Comparison of ENCODE assay signal across 2 cellular contexts in the genomic region with DNA sequence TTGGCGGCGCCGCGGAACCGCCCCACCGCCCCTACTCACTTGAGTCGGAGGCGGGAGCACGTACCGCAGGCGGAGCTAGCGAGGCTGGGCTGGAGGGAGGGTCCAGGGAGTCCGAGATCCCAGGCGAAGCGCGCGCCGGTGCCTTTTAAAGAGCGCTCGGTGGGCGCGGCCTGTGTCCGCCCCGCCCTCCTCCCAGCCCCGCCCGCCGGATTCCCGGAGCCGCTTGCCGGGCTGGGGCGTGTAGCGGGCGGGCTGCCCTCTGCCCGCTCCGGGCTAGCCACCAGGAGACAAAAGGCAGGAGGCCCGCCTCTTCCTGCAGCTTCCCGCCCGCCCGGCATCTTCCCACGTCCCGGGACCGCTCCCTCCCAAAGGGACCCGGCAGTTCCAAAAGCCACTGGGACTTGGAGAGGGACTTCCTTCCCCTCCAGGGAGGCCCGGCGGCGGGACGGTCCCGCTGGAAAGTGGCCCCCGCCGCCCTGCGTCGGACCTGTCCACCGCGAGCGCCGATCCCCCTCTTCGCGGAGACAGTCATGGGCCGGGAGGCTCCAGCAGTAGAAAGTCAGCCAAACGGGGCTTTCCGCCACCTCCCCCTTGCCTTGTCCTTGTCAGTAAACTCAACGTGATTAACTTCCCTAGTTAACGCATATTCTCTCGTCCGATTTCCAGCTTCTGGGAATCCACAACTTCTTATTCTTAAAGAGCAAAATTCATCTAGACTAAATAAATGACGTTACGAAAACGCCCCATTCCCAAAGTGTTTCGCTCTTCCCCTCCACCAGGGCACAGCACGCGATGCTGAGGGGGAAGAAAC.
TF ChIP-seq lines count a peak whose summit lies in the region.

A gene (minus strand): TSS at position 121 of the 811 bp plus-strand sequence. CDS start 12,759 bp downstream, outside the sequence.

TF ChIP-seq in A549, 52 proteins besides CTCF, POLR2A, EP300 and RAD21 (continued from another document):
- TF ChIP-seq, protein P1, sequence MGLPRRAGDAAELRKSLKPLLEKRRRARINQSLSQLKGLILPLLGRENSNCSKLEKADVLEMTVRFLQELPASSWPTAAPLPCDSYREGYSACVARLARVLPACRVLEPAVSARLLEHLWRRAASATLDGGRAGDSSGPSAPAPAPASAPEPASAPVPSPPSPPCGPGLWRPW (IDR thresholded peaks at IDR 0.05) = no peak
- TF ChIP-seq FOXS1 (CRISPR knock-in tag; IDR thresholded peaks at IDR 0.05) (no peak), EHMT2 (IDR thresholded peaks at IDR 0.05; ENCODE audit: low read depth) (no peak), HDAC2 (IDR thresholded peaks at IDR 0.05) (no peak), EHF (CRISPR knock-in tag; IDR thresholded peaks at IDR 0.05) (no peak), TP53 (CRISPR knock-in tag; IDR thresholded peaks at IDR 0.05) (no peak), NR3C1 (IDR thresholded peaks at IDR 0.05) (no peak), MAFK (IDR thresholded peaks at IDR 0.05; ENCODE audit: partially characterized antibody) (no peak), KDM1A (IDR thresholded peaks at IDR 0.05; ENCODE audit: low read depth) (no peak), POLR2AphosphoS2 (conservative IDR thresholded peaks at IDR 0.05; ENCODE audit: low read length) (no peak), CHD2 (IDR thresholded peaks at IDR 0.05; ENCODE audit: low read length, partially characterized antibody) (no peak), PHF8 (IDR thresholded peaks at IDR 0.05; ENCODE audit: borderline replicate concordance, low read depth) (peak; percentile 67; the same call in 1 of the 2 replicates), TFCP2L1 (CRISPR knock-in tag; IDR thresholded peaks at IDR 0.05) (0 out of 2 replicates have a peak, but pooled peaks have one; percentile 67), RFX5 (IDR thresholded peaks at IDR 0.05) (no peak), JUNB (IDR thresholded peaks at IDR 0.05) (no peak), HOXA7 (CRISPR knock-in tag; IDR thresholded peaks at IDR 0.05) (no peak)
- TF ChIP-seq, protein P2, sequence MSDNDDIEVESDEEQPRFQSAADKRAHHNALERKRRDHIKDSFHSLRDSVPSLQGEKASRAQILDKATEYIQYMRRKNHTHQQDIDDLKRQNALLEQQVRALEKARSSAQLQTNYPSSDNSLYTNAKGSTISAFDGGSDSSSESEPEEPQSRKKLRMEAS (IDR thresholded peaks at IDR 0.05) = peak; percentile 43; the same call in 1 of the 2 replicates
- TF ChIP-seq, protein P3, sequence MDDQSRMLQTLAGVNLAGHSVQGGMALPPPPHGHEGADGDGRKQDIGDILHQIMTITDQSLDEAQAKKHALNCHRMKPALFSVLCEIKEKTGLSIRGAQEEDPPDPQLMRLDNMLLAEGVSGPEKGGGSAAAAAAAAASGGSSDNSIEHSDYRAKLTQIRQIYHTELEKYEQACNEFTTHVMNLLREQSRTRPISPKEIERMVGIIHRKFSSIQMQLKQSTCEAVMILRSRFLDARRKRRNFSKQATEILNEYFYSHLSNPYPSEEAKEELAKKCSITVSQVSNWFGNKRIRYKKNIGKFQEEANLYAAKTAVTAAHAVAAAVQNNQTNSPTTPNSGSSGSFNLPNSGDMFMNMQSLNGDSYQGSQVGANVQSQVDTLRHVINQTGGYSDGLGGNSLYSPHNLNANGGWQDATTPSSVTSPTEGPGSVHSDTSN (IDR thresholded peaks at IDR 0.05) = no peak
- TF ChIP-seq, protein P4, sequence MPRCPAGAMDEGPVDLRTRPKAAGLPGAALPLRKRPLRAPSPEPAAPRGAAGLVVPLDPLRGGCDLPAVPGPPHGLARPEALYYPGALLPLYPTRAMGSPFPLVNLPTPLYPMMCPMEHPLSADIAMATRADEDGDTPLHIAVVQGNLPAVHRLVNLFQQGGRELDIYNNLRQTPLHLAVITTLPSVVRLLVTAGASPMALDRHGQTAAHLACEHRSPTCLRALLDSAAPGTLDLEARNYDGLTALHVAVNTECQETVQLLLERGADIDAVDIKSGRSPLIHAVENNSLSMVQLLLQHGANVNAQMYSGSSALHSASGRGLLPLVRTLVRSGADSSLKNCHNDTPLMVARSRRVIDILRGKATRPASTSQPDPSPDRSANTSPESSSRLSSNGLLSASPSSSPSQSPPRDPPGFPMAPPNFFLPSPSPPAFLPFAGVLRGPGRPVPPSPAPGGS (IDR thresholded peaks at IDR 0.05) = 0 out of 3 replicates have a peak, but pooled peaks have one; percentile 52
TF ChIP-seq in A549: peak in this region for 6.

TF ChIP-seq in WTC11, 78 proteins besides CTCF, POLR2A, EP300 and RAD21 (continued from another document):
- TF ChIP-seq, protein P2 (CRISPR knock-in tag; IDR thresholded peaks at IDR 0.05) = peak; percentile 44
- TF ChIP-seq NFE2L1 (CRISPR knock-in tag; IDR thresholded peaks at IDR 0.05) (peak; percentile 46; the same call in 1 of the 2 replicates), SMAD3 (CRISPR knock-in tag; IDR thresholded peaks at IDR 0.05; ENCODE audit: borderline replicate concordance) (0 out of 2 replicates have a peak, but pooled peaks have one; percentile 15), FOXK1 (CRISPR knock-in tag; IDR thresholded peaks at IDR 0.05) (peak; percentile 5; the same call in 1 of the 2 replicates), ZNF138 (CRISPR knock-in tag; conservative IDR thresholded peaks at IDR 0.05) (0 out of 2 replicates have a peak, but pooled peaks have one; percentile 52), MYBL2 (CRISPR knock-in tag; IDR thresholded peaks at IDR 0.05) (no peak), HMGA2 (CRISPR knock-in tag; IDR thresholded peaks at IDR 0.05) (0 out of 2 replicates have a peak, but pooled peaks have one; percentile 4), SP1 (CRISPR knock-in tag; conservative IDR thresholded peaks at IDR 0.05) (peak; percentile 91), NR3C1 (CRISPR knock-in tag; conservative IDR thresholded peaks at IDR 0.05; ENCODE audit: low read depth) (0 out of 2 replicates have a peak, but pooled peaks have one; percentile 72), CBFB (CRISPR knock-in tag; IDR thresholded peaks at IDR 0.05; ENCODE audit: low read depth) (0 out of 2 replicates have a peak, but pooled peaks have one; percentile 39), ELF4 (CRISPR knock-in tag; IDR thresholded peaks at IDR 0.05; ENCODE audit: low read depth) (0 out of 2 replicates have a peak, but pooled peaks have one; percentile 15), TP53 (CRISPR knock-in tag; IDR thresholded peaks at IDR 0.05) (peak; percentile 63; the same call in 1 of the 2 replicates), ZBTB21 (CRISPR knock-in tag; IDR thresholded peaks at IDR 0.05; ENCODE audit: borderline replicate concordance) (no peak), OVOL2 (CRISPR knock-in tag; IDR thresholded peaks at IDR 0.05; ENCODE audit: borderline replicate concordance) (no peak), SOX15 (CRISPR knock-in tag; IDR thresholded peaks at IDR 0.05) (no peak)
- TF ChIP-seq, protein P5, sequence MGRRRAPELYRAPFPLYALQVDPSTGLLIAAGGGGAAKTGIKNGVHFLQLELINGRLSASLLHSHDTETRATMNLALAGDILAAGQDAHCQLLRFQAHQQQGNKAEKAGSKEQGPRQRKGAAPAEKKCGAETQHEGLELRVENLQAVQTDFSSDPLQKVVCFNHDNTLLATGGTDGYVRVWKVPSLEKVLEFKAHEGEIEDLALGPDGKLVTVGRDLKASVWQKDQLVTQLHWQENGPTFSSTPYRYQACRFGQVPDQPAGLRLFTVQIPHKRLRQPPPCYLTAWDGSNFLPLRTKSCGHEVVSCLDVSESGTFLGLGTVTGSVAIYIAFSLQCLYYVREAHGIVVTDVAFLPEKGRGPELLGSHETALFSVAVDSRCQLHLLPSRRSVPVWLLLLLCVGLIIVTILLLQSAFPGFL (CRISPR knock-in tag; IDR thresholded peaks at IDR 0.05; ENCODE audit: borderline replicate concordance) = no peak
- TF ChIP-seq, protein P6, sequence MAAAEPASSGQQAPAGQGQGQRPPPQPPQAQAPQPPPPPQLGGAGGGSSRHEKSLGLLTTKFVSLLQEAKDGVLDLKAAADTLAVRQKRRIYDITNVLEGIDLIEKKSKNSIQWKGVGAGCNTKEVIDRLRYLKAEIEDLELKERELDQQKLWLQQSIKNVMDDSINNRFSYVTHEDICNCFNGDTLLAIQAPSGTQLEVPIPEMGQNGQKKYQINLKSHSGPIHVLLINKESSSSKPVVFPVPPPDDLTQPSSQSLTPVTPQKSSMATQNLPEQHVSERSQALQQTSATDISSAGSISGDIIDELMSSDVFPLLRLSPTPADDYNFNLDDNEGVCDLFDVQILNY (CRISPR knock-in tag; IDR thresholded peaks at IDR 0.05) = peak; percentile 90
- TF ChIP-seq, protein P7, sequence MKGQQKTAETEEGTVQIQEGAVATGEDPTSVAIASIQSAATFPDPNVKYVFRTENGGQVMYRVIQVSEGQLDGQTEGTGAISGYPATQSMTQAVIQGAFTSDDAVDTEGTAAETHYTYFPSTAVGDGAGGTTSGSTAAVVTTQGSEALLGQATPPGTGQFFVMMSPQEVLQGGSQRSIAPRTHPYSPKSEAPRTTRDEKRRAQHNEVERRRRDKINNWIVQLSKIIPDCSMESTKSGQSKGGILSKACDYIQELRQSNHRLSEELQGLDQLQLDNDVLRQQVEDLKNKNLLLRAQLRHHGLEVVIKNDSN (CRISPR knock-in tag; IDR thresholded peaks at IDR 0.05) = peak; percentile 10; the same call in 1 of the 2 replicates
